1 cellular context compared by ENCODE assay signal in the genomic region with DNA sequence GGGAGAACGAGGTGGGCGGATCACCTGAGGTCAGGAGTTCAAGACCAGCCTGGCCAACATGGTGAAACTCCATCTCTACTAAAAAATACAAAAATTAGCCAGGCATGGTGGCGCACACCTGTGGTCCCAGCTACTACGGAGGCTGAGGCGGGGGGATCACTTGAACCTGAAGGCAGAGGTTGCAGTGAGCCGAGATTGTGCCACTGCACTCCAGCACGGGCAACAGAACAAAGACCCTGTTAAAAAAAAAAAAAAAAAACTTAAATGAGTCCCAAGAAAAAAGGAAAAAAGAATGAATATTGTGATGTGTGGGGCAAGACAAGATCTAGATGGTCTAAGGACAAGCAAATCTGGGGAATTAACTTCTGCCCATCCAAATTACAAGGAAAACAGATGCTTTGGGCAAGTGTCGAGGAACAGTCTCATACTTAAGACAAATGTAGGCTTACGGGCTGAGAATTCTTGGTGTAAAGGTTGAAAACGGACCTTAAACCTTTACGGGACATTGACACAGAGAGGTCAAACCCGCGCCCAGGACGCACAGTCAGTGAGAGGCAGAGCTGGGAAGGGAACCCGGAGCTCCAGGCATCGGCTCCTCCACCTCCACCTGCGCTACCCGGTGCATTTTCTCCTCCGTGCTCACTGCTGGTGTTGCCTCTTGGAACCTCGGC.
TF ChIP-seq lines count a peak whose summit lies in the region.

No MANE protein-coding gene starts in this region.

TF ChIP-seq in SK-N-SH, 30 proteins besides CTCF, POLR2A, EP300 and RAD21:
- no peak for TF ChIP-seq SIN3A (IDR thresholded peaks at IDR 0.05; ENCODE audit: borderline replicate concordance, low read depth, low read length)
- TF ChIP-seq NFIC (IDR thresholded peaks at IDR 0.05; ENCODE audit: borderline replicate concordance) = no peak
- TF ChIP-seq ELF1 (IDR thresholded peaks at IDR 0.05) = no peak
